7 cellular contexts compared by ENCODE assay signal in the genomic region with DNA sequence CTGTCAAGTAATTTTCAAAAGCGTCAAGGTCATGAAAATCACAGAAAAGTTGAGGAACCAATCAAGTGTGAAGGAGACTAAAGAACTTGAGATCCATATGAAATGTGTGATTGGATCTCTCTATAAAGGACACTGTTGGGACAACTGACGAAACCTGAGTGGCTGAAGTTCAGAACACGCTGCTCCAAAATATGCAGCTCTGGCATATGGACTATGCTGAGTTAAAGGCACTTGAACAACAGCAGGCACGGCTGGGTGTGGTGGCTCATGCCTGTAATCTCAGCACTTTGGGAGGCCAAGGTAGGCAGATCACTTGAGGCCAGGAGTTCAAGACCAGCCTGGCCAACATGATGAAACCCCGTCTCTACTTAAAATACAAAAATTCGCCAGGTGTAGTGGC. TPM values are rescaled to one million over a fixed set of nuclear protein-coding genes. Genes with fewer than 3 reads are reported as not detected.
A peak's percentile ranks its signal among the peaks of the same experiment; 100 is the strongest.
DNase-seq lines count a peak whose midpoint lies in the region; ATAC-seq and TF ChIP-seq lines count a peak whose summit lies in the region.
"Not testable (repeated sequence)": the region's sequence is repeated elsewhere in the genome, so short reads cannot be mapped to it uniquely, and the experiment has no call there.

No MANE protein-coding gene starts in this region.

- 71 to 87% (median 77%) methylated on average over 6 of the region's 6 CpGs for whole genome bisulfite sequencing in spleen, 5 donors

- TF ChIP-seq POLR2A in spleen (IDR thresholded peaks at IDR 0.05), result not testable (repeated sequence)

- H3K4me3 Mint-ChIP-seq in CD8-positive, alpha-beta T cell, result peak overlapping the region; percentile 32
- H3K4me3 Mint-ChIP-seq in T-cell, result peak overlapping the region in 2 of 3 donors; percentile 8 to 58
- not testable (repeated sequence) for H3K4me3 Mint-ChIP-seq in activated CD4-positive, alpha-beta memory T cell treated with anti-CD3 and anti-CD28 coated beads for 36 hours
- H3K4me3 Mint-ChIP-seq in activated T-helper 17 cell treated with anti-CD3 and anti-CD28 coated beads, Interleukin-2, amount 50 U/mL, for 72 hours, result peak overlapping the region; percentile 50
- H3K4me3 Mint-ChIP-seq in activated naive CD8-positive, alpha-beta T cell treated with anti-CD3 and anti-CD28 coated beads, Interleukin-2, amount 10 ng/mL, durations not matched to agents 7 days and 5 days, result peak overlapping the region; percentile 68
- peak overlapping the region in 2 of 5 donors; percentile 27 to 46 for H3K4me3 Mint-ChIP-seq in immature natural killer cell

- H3K27ac Mint-ChIP-seq in CD8-positive, alpha-beta T cell, result peak overlapping the region; percentile 70
- H3K27ac Mint-ChIP-seq in T-cell (peak overlapping the region; percentile 94 to 95), immature natural killer cell (peak overlapping the region in 4 of 6 donors; percentile 6 to 59 (median 40))
- H3K27ac Mint-ChIP-seq in activated CD4-positive, alpha-beta memory T cell treated with anti-CD3 and anti-CD28 coated beads for 36 hours, result peak overlapping the region; percentile 15
- H3K27ac Mint-ChIP-seq in activated T-helper 17 cell treated with anti-CD3 and anti-CD28 coated beads, Interleukin-2, amount 50 U/mL, for 72 hours, result peak overlapping the region; percentile 63
- H3K27ac Mint-ChIP-seq in activated naive CD8-positive, alpha-beta T cell treated with anti-CD3 and anti-CD28 coated beads, Interleukin-2, amount 10 ng/mL, durations not matched to agents 7 days and 5 days, result peak overlapping the region; percentile 75

- not testable (repeated sequence) for H3K4me3 ChIP-seq in CD8-positive, alpha-beta T cell (ENCODE audit: low read depth, low read length); spleen

- H3K27me3 ChIP-seq in CD8-positive, alpha-beta T cell (ENCODE audit: insufficient read depth, low read length); spleen (replicated peaks in 1 of 7): not testable (repeated sequence)

- CTCF ChIA-PET in CD8-positive, alpha-beta T cell (lab: Charles Lee), result interaction anchor here (0.7 to 1.3 kb wide), 2 partner anchors 86 to 619 kb away, joined by 3 read pairs; partner anchors contain the start of gene NR2C1
- CTCF ChIA-PET in T-cell (lab: Charles Lee), result interaction anchor here in 1 of 2 donors (0.6 kb wide), 1 partner anchor 122 kb away, joined by 4 read pairs; no protein-coding TSS in a partner anchor
- CTCF ChIA-PET in activated CD4-positive, alpha-beta memory T cell treated with anti-CD3 and anti-CD28 coated beads for 36 hours (lab: Charles Lee), result interaction anchor here (0.6 kb wide), 1 partner anchor 547 kb away, joined by 3 read pairs; no protein-coding TSS in a partner anchor

- peaks cover 66% of the 10 kb centered on the region for H3K4me1 Mint-ChIP-seq in CD8-positive, alpha-beta T cell (ENCODE audit: low read depth)
- H3K4me1 Mint-ChIP-seq in T-cell, result peaks cover 69% of the 10 kb centered on the region in 3 donors
- peaks cover 47% of the 10 kb centered on the region for H3K4me1 Mint-ChIP-seq in activated CD4-positive, alpha-beta memory T cell treated with anti-CD3 and anti-CD28 coated beads for 36 hours (ENCODE audit: low read depth)
- H3K4me1 Mint-ChIP-seq in activated T-helper 17 cell treated with anti-CD3 and anti-CD28 coated beads, Interleukin-2, amount 50 U/mL, for 72 hours, result peaks cover 47% of the 10 kb centered on the region
- peaks cover 45% of the 10 kb centered on the region for H3K4me1 Mint-ChIP-seq in activated naive CD8-positive, alpha-beta T cell treated with anti-CD3 and anti-CD28 coated beads, Interleukin-2, amount 10 ng/mL, durations not matched to agents 7 days and 5 days
- H3K4me1 Mint-ChIP-seq in immature natural killer cell, result peaks cover 44 to 61% of the 10 kb centered on the region in 2 donors

- H3K36me3 Mint-ChIP-seq in CD8-positive, alpha-beta T cell, result peaks cover 33% of the 10 kb centered on the region
- H3K36me3 Mint-ChIP-seq in T-cell (peaks cover 27% of the 10 kb centered on the region), immature natural killer cell (peaks cover 0 to 30% (median 15%) of the 10 kb centered on the region in 3 donors)
- peaks cover 17% of the 10 kb centered on the region for H3K36me3 Mint-ChIP-seq in activated CD4-positive, alpha-beta memory T cell treated with anti-CD3 and anti-CD28 coated beads for 36 hours
- peaks cover 67% of the 10 kb centered on the region for H3K36me3 Mint-ChIP-seq in activated T-helper 17 cell treated with anti-CD3 and anti-CD28 coated beads, Interleukin-2, amount 50 U/mL, for 72 hours (ENCODE audit: low read depth)
- H3K36me3 Mint-ChIP-seq in activated naive CD8-positive, alpha-beta T cell treated with anti-CD3 and anti-CD28 coated beads, Interleukin-2, amount 10 ng/mL, durations not matched to agents 7 days and 5 days, result peaks cover 28% of the 10 kb centered on the region

- H3K9me3 ChIP-seq in CD8-positive, alpha-beta T cell (ENCODE audit: low read length); spleen: not testable (repeated sequence)

- not testable (repeated sequence) for TF ChIP-seq CTCF in CD8-positive, alpha-beta T cell (IDR thresholded peaks at IDR 0.05); spleen (IDR thresholded peaks at IDR 0.05 in 8 of 11, conservative IDR thresholded peaks at IDR 0.05 in 3 of 11)

- not testable (repeated sequence) for H3K9me3 Mint-ChIP-seq in CD8-positive, alpha-beta T cell; T-cell; activated CD4-positive, alpha-beta memory T cell treated with anti-CD3 and anti-CD28 coated beads for 36 hours; activated T-helper 17 cell treated with anti-CD3 and anti-CD28 coated beads, Interleukin-2, amount 50 U/mL, for 72 hours; activated naive CD8-positive, alpha-beta T cell treated with anti-CD3 and anti-CD28 coated beads, Interleukin-2, amount 10 ng/mL, durations not matched to agents 7 days and 5 days; immature natural killer cell

- POLR2A ChIA-PET in CD8-positive, alpha-beta T cell (lab: Charles Lee), result interaction anchor here (0.9 kb wide), 1 partner anchor 16 kb away, joined by 3 read pairs; the partner anchor contains the start of gene NDUFA12
- POLR2A ChIA-PET in T-cell (lab: Charles Lee); activated CD4-positive, alpha-beta memory T cell treated with anti-CD3 and anti-CD28 coated beads for 36 hours (lab: Charles Lee); activated naive CD8-positive, alpha-beta T cell treated with anti-CD3 and anti-CD28 coated beads, Interleukin-2, amount 10 ng/mL, durations not matched to agents 7 days and 5 days (lab: Charles Lee): not testable (repeated sequence)

- H3K27ac ChIP-seq in CD8-positive, alpha-beta T cell (ENCODE audit: low read depth, low read length), result not testable (repeated sequence)
- H3K27ac ChIP-seq in spleen, result peak overlapping the region in 7 of 8 donors; percentile 56 to 77 (median 61)

- not testable (repeated sequence) for H3K27me3 Mint-ChIP-seq in CD8-positive, alpha-beta T cell (ENCODE audit: low read depth); T-cell; activated CD4-positive, alpha-beta memory T cell treated with anti-CD3 and anti-CD28 coated beads for 36 hours; activated T-helper 17 cell treated with anti-CD3 and anti-CD28 coated beads, Interleukin-2, amount 50 U/mL, for 72 hours; activated naive CD8-positive, alpha-beta T cell treated with anti-CD3 and anti-CD28 coated beads, Interleukin-2, amount 10 ng/mL, durations not matched to agents 7 days and 5 days; immature natural killer cell (ENCODE audit: low read depth in 3 of 3)

- not testable (repeated sequence) for ATAC-seq in CD8-positive, alpha-beta T cell; activated T-helper 17 cell treated with anti-CD3 and anti-CD28 coated beads, Interleukin-2, amount 50 U/mL, for 72 hours (replicated peaks); activated naive CD8-positive, alpha-beta T cell treated with anti-CD3 and anti-CD28 coated beads, Interleukin-2, amount 10 ng/mL, durations not matched to agents 7 days and 5 days (ENCODE audit: low read depth)
- ATAC-seq in T-cell (replicated peaks in 1 of 4), result peak; percentile 8 to 29 (median 14)

- peaks cover 56% of the 10 kb centered on the region for H3K4me1 ChIP-seq in CD8-positive, alpha-beta T cell (ENCODE audit: insufficient read depth, low read length)
- peaks cover 0 to 36% (median 17%) of the 10 kb centered on the region in 6 donors for H3K4me1 ChIP-seq in spleen

- H3K36me3 ChIP-seq in CD8-positive, alpha-beta T cell (ENCODE audit: insufficient read depth, low read length), result not testable (repeated sequence)
- peaks cover 0 to 70% (median 9%) of the 10 kb centered on the region in 6 donors for H3K36me3 ChIP-seq in spleen

- intact Hi-C loops in CD8-positive, alpha-beta T cell (cut with DNase I, micrococcal nuclease), result loop anchor here in 1 of 2 experiments (10.0 kb wide), 1 partner anchor 852 kb away; no protein-coding TSS in a partner anchor
- intact Hi-C loops in activated CD4-positive, alpha-beta memory T cell treated with anti-CD3 and anti-CD28 coated beads for 36 hours (cut with micrococcal nuclease), result loop anchor here (10.0 kb wide), 1 partner anchor 172 kb away; no protein-coding TSS in a partner anchor
- intact Hi-C loops in spleen (cut with DNase I; ENCODE audit: low total_unique reads), result not testable (repeated sequence)

- peak in 1 of 7 experiments; percentile 50 for DNase-seq in CD8-positive, alpha-beta T cell
- DNase-seq in T-cell, result peak in 3 of 34 experiments; percentile 4 to 18 (median 7)
- not testable (repeated sequence) for DNase-seq in activated CD4-positive, alpha-beta memory T cell treated with anti-CD3 and anti-CD28 coated beads for 36 hours; activated naive CD8-positive, alpha-beta T cell treated with anti-CD3 and anti-CD28 coated beads, Interleukin-2, amount 10 ng/mL, durations not matched to agents 7 days and 5 days; immature natural killer cell; spleen

RNA-seq across cellular contexts. Expression of gene NDUFA12, which starts 16.2 kb away (rescaled TPM):
- 10 to 100 TPM; 37.4 to 42.4 TPM for total RNA-seq in CD8-positive, alpha-beta T cell
- 100 to 1,000 TPM in 2 of 5 donors, 10 to 100 TPM in 3; 56.2 to 120 (median 67.6) TPM for total RNA-seq in T-cell
- 100 to 1,000 TPM; 150 to 156 TPM for total RNA-seq in activated CD4-positive, alpha-beta memory T cell treated with anti-CD3 and anti-CD28 coated beads for 36 hours
- 100 to 1,000 TPM in 1 of 2 donors, 10 to 100 TPM in 1; 90.0 to 148 TPM for total RNA-seq in activated T-helper 17 cell treated with anti-CD3 and anti-CD28 coated beads, Interleukin-2, amount 50 U/mL, for 72 hours
- total RNA-seq in activated naive CD8-positive, alpha-beta T cell treated with anti-CD3 and anti-CD28 coated beads, Interleukin-2, amount 10 ng/mL, durations not matched to agents 7 days and 5 days, result 100 to 1,000 TPM; 105 to 114 TPM
- 100 to 1,000 TPM; 345 to 618 (median 351) TPM for polyA plus RNA-seq in immature natural killer cell
- 100 to 1,000 TPM in 2 of 7 donors, 10 to 100 TPM in 5; 65.1 to 118 (median 91.2) TPM for total RNA-seq in spleen
- 100 to 1,000 TPM in 2 of 3 donors, 10 to 100 TPM in 1; 92.0 to 150 (median 145) TPM for polyA plus RNA-seq in spleen

Comparison
In these comparisons a context has a peak if more than half of its experiments do, and no peak if none do; other contexts are left out.
1. H3K27ac Mint-ChIP-seq: peak in every context shown above with its lines; median percentile 94 in T-cell; 75 in activated naive CD8-positive, alpha-beta T cell treated with anti-CD3 and anti-CD28 coated beads, Interleukin-2, amount 10 ng/mL, durations not matched to agents 7 days and 5 days; 70 in CD8-positive, alpha-beta T cell; 63 in activated T-helper 17 cell treated with anti-CD3 and anti-CD28 coated beads, Interleukin-2, amount 50 U/mL, for 72 hours; 40 in immature natural killer cell; 15 in activated CD4-positive, alpha-beta memory T cell treated with anti-CD3 and anti-CD28 coated beads for 36 hours.